ENCODE assay signal across 20 cellular contexts in the genomic region with DNA sequence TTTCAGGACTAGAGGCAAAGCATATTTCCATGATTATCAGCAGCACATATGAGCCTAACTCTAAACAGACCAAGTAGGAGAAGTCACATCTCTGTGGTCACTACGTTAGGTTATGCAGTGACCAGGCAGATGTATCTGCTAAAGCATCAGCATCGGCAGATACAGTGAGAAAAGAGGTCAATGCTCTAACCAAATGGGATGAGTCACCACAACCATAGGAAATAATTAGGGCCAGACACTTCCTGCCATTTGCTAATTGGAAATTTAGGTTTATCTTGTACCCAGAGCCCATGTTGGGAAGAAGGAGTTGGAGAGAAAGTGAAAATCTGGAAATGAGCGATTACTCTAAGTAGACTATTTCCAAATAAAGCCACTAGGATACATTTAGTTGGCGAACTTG.
"Had no signal": no experiment of that assay in that cellular context is flagged by ENCODE, and none has a peak within 500 bp of the region (broad histone marks: within the 10 kb centered on the region; RNA-seq: fewer than 3 reads in every experiment).

No MANE protein-coding gene starts in this region.

- ATAC-seq: activated CD8-positive, alpha-beta T cell treated with anti-CD3 and anti-CD28 coated beads for 36 hours; activated naive CD4-positive, alpha-beta T cell treated with anti-CD3 and anti-CD28 coated beads, Interleukin-2, amount 50 U/mL, for 72 hours; activated T-cell treated with anti-CD3 and anti-CD28 coated beads, Interleukin-2, amount 50 U/mL, for 4 hours; esophagus mucosa; natural killer cell treated with Interleukin-12 subunit alpha and Interleukin-12 subunit beta and Interleukin-15 and Interleukin-18, amount 100 ng/mL, for 72 hours; WTC11 had no signal

- H3K27me3 ChIP-seq: hepatocyte, tibial nerve, uterus had no signal

- H3K4me1 ChIP-seq: left ventricle myocardium inferior, tibial nerve, uterus had no signal

- FAIRE-seq: kidney had no signal

- H3K36me3 ChIP-seq: left ventricle myocardium inferior, tibial nerve, uterus had no signal

- H3K4me2 ChIP-seq: hepatocyte had no signal

- H3K27ac ChIP-seq: hepatocyte, left ventricle myocardium inferior, tibial nerve, uterus had no signal

- H3K4me3 ChIP-seq: hepatocyte, left ventricle myocardium inferior, tibial nerve, uterus had no signal

- DNase-seq: activated CD4-positive, alpha-beta T cell treated with anti-CD3 and anti-CD28 coated beads for 48 hours; activated CD8-positive, alpha-beta T cell treated with anti-CD3 and anti-CD28 coated beads for 36 hours; activated effector memory CD4-positive, alpha-beta T cell treated with anti-CD3 and anti-CD28 coated beads, Interleukin-2, amount 50 U/mL, for 16 hours; activated T-cell treated with anti-CD3 and anti-CD28 coated beads, Interleukin-2, amount 50 U/mL, for 4 hours; amygdala; kidney; left ventricle myocardium inferior; posterior cingulate gyrus; retina; stimulated activated CD4-positive, alpha-beta T cell treated with anti-CD3 and anti-CD28 coated beads, Interleukin-4, amount 100 ng/mL, for 1 hour; stimulated activated naive CD4-positive, alpha-beta T cell; substantia nigra; T-helper 2 cell; uterus had no signal

- H3K79me2 ChIP-seq: hepatocyte had no signal

- H3K9me3 ChIP-seq: left ventricle myocardium inferior, tibial nerve, uterus had no signal

- H2AFZ ChIP-seq: hepatocyte had no signal
